Comparison of ENCODE assay signal across 15 cellular contexts in genomic region chr5:150542933-150543445, GRCh38. TPM values are rescaled to one million over a fixed set of nuclear protein-coding genes. Genes with fewer than 3 reads are reported as not detected.
A peak's percentile ranks its signal among the peaks of the same experiment; 100 is the strongest.
DNase-seq lines count a peak whose midpoint lies in the region; ATAC-seq, FAIRE-seq and TF ChIP-seq lines count a peak whose summit lies in the region.
"Had no signal": no experiment of that assay in that cellular context is flagged by ENCODE, and none has a peak within 500 bp of the region (broad histone marks: within the 10 kb centered on the region; RNA-seq: fewer than 3 reads in every experiment).

No MANE protein-coding gene starts in this region.

- WGBS in small intestine, 3 donors, result 15 to 37% (median 26%) methylated on average over 12 of the region's 12 CpGs

- no peak for TF ChIP-seq CTCF in WTC11 (IDR thresholded peaks at IDR 0.05)

- H3K36me3 ChIP-seq in small intestine (ENCODE audit: control insufficient read depth in 2 of 2, insufficient read depth in 2 of 2, low read length in 2 of 2), result peaks cover 0 to 12% of the 10 kb centered on the region in 2 donors

- no peak overlapping the region for H3K4me3 ChIP-seq in small intestine (ENCODE audit: low read depth in 1 of 2, low read length in 2 of 2)
- H3K4me3 ChIP-seq: left lung, PC-9 had no signal

- H3K4me1 ChIP-seq in small intestine (ENCODE audit: control insufficient read depth in 2 of 2, insufficient read depth in 1 of 2, low read depth in 1 of 2, low read length in 1 of 2), result peaks cover 3 to 9% of the 10 kb centered on the region in 2 donors

- no peaks in the 10 kb centered on the region; the same call in 1 of the 2 replicates for H3K9me3 Mint-ChIP-seq in WTC11

- H3K4me1 Mint-ChIP-seq in WTC11, result no peaks in the 10 kb centered on the region

- DNase-seq in DMS53 treated with DMSO at 0.1 percent for 48 hours (lab: John Stamatoyannopoulos, UW; ENCODE audit: unreplicated experiment) (peak; percentile 98), WTC11 (ENCODE audit: low spot score) (no peak), left lobe of liver (ENCODE audit: low spot score) (peak; percentile 96), small intestine (peak; percentile 99), NCI-H2107 (lab: John Stamatoyannopoulos, UW) (no peak), NCI-H524 treated with DMSO at 0.1 percent for 48 hours (lab: John Stamatoyannopoulos, UW) (no peak), NCI-H2081 (lab: John Stamatoyannopoulos, UW) (no peak), GM19238 (ENCODE audit: insufficient read length, low spot score) (no peak)
- DNase-seq: DMS79; effector CD4-positive, alpha-beta T cell; left lung; NCI-H1092 treated with DMSO at 0.1 percent for 48 hours; NCI-H510A treated with DMSO at 0.1 percent for 48 hours; PC-9; T-helper 2 cell had no signal

- H3K27ac ChIP-seq in small intestine (ENCODE audit: low read depth in 1 of 2, low read length in 1 of 2), result peak overlapping the region; percentile 94 to 95
- H3K27ac ChIP-seq: PC-9 had no signal

- H3K4me3 Mint-ChIP-seq in WTC11, result no peak overlapping the region

- CTCF ChIA-PET in WTC11 (lab: Charles Lee), result no interaction called here

- H3K27me3 Mint-ChIP-seq in WTC11 (ENCODE audit: low read depth), result no peaks in the 10 kb centered on the region

- ATAC-seq in WTC11 (no peak), left lobe of liver (peak; percentile 77)
- ATAC-seq: left lung had no signal

- H3K27ac Mint-ChIP-seq in WTC11, result peak overlapping the region; percentile 15; the same call in 1 of the 2 replicates

- peaks cover 46% of the 10 kb centered on the region for H3K36me3 Mint-ChIP-seq in WTC11

- POLR2A ChIA-PET in WTC11 (lab: Charles Lee), result no interaction called here

- no peaks in the 10 kb centered on the region for H3K27me3 ChIP-seq in small intestine (ENCODE audit: control insufficient read depth in 2 of 2, insufficient read depth in 2 of 2, low read length in 2 of 2)
- H3K27me3 ChIP-seq: left lung had no signal

- FAIRE-seq in small intestine (lab: Jason Lieb, UNC), result no peak

- H3K9me3 ChIP-seq in small intestine (ENCODE audit: control insufficient read depth, low read depth), result no peaks in the 10 kb centered on the region
- H3K9me3 ChIP-seq: left lung had no signal

TF ChIP-seq in WTC11, 78 proteins besides CTCF, POLR2A, EP300 and RAD21:
- TF ChIP-seq GABPB1 (CRISPR knock-in tag; IDR thresholded peaks at IDR 0.05) (peak; percentile 88), TP53 (CRISPR knock-in tag; IDR thresholded peaks at IDR 0.05) (no peak)

RNA-seq across cellular contexts. Expression of gene NDST1, which starts 35.1 kb away (rescaled TPM):
- 58.1 to 69.9 TPM (median 61.5 TPM) in 3 replicates for total RNA-seq in WTC11 (2021)
- total RNA-seq in left lobe of liver, result 63.7 TPM
- polyA plus RNA-seq in small intestine, result 10 to 100 TPM in 2 of 3 donors, 1 to 10 TPM in 1; 7.4 to 26.2 (median 15.7) TPM

Comparison
In these comparisons a context has a peak if more than half of its experiments do, and no peak if none do; other contexts are left out.
1. DNase-seq: peak in DMS53 treated with DMSO at 0.1 percent for 48 hours (single experiment), left lobe of liver (single experiment) and small intestine (single experiment); none in WTC11 (single experiment), NCI-H2107 (single experiment), NCI-H524 treated with DMSO at 0.1 percent for 48 hours (single experiment), NCI-H2081 (0 of 2) and GM19238 (single experiment).